8 cellular contexts compared by ENCODE assay signal in genomic region chr2:96868555-96869280, GRCh38. TPM values are rescaled to one million over a fixed set of nuclear protein-coding genes. Genes with fewer than 3 reads are reported as not detected.
DNase-seq lines count a peak whose midpoint lies in the region; ATAC-seq and TF ChIP-seq lines count a peak whose summit lies in the region.

No MANE protein-coding gene starts in this region.

- no peaks in the 10 kb centered on the region for H3K9me3 ChIP-seq in skeletal muscle tissue (ENCODE audit: control insufficient read depth in 3 of 3, low read length in 3 of 3)

- H3K4me3 ChIP-seq in cardiac fibroblast (replicated peaks in 1 of 2; ENCODE audit: low read depth in 2 of 2, low read length in 2 of 2) (peak overlapping the region; percentile 85 to 87), skeletal muscle tissue (ENCODE audit: low read length in 3 of 3) (peak overlapping the region; percentile 71 to 80 (median 71))

- H3K4me1 ChIP-seq in skeletal muscle tissue (ENCODE audit: control insufficient read depth in 3 of 3, insufficient read depth in 3 of 3, low read length in 3 of 3), result peaks cover 36 to 42% (median 42%) of the 10 kb centered on the region in 3 donors

- H3K27ac ChIP-seq in skeletal muscle tissue (ENCODE audit: low read depth, low read length), result peak overlapping the region; percentile 89

- H3K36me3 Mint-ChIP-seq in immature natural killer cell, result peaks cover 0 to 3% (median 0%) of the 10 kb centered on the region in 3 donors

- no peaks in the 10 kb centered on the region for H3K9me3 Mint-ChIP-seq in immature natural killer cell

- H3K4me3 Mint-ChIP-seq in immature natural killer cell, result peak overlapping the region; percentile 82 to 93 (median 89)

- H3K27me3 ChIP-seq in skeletal muscle tissue (ENCODE audit: control insufficient read depth in 3 of 3, insufficient read depth in 3 of 3, low read length in 3 of 3), result no peaks in the 10 kb centered on the region

- peak overlapping the region in 4 of 6 donors; percentile 76 to 92 (median 88) for H3K27ac Mint-ChIP-seq in immature natural killer cell

- DNase-seq in DMS153 treated with DMSO at 0.1 percent for 48 hours (lab: John Stamatoyannopoulos, UW; ENCODE audit: unreplicated experiment), result peak; percentile 52
- DNase-seq in NCI-H1092 (lab: John Stamatoyannopoulos, UW), result peak; percentile 66
- peak; percentile 75 for DNase-seq in T1000 (lab: John Stamatoyannopoulos, UW)
- DNase-seq in cardiac fibroblast (ENCODE audit: low read depth in 2 of 2), result peak; percentile 88 to 97
- DNase-seq in immature natural killer cell, result peak; percentile 72 to 78 (median 77)
- DNase-seq in middle frontal gyrus (ENCODE audit: extremely low spot score, low spot score), result no peak

- peaks cover 5 to 10% (median 8%) of the 10 kb centered on the region in 3 donors for H3K27me3 Mint-ChIP-seq in immature natural killer cell (ENCODE audit: low read depth in 3 of 3)

- peaks cover 29 to 33% (median 31%) of the 10 kb centered on the region in 3 donors for H3K36me3 ChIP-seq in skeletal muscle tissue (ENCODE audit: control insufficient read depth in 3 of 3, insufficient read depth in 3 of 3, low read length in 3 of 3)

- peak overlapping the region; percentile 80 to 83 (median 83) for H3K9ac ChIP-seq in skeletal muscle tissue (ENCODE audit: low read depth in 1 of 3, low read length in 3 of 3)

- ATAC-seq in GM21723 (IDR thresholded peaks at IDR 0.05; ENCODE audit: unreplicated experiment), result peak; percentile 42

- TF ChIP-seq CTCF in cardiac fibroblast (IDR thresholded peaks at IDR 0.05; ENCODE audit: low read depth, low read length), result peak; percentile 25

- H3K4me1 Mint-ChIP-seq in immature natural killer cell, result peaks cover 40 to 48% of the 10 kb centered on the region in 2 donors

RNA-seq across cellular contexts. Expression of gene SEMA4C, which starts 1.2 kb away (rescaled TPM):
- polyA plus RNA-seq in immature natural killer cell, result 10 to 100 TPM in 1 of 3 donors, 1 to 10 TPM in 2; 3.1 to 11.5 (median 4.8) TPM
- total RNA-seq in skeletal muscle tissue, result 29.7 TPM

RNA-seq across cellular contexts. Expression of gene ANKRD39, which starts 10.9 kb away (rescaled TPM):
- 10 to 100 TPM; 27.0 to 68.3 (median 41.2) TPM for polyA plus RNA-seq in immature natural killer cell
- total RNA-seq in skeletal muscle tissue, result 3.7 TPM

RNA-seq across cellular contexts. Expression of gene ANKRD23, which starts 24.9 kb away (rescaled TPM):
- 1 to 10 TPM in 1 of 3 donors, not detected in 2; 1.3 TPM for polyA plus RNA-seq in immature natural killer cell
- 5.2 TPM for total RNA-seq in skeletal muscle tissue

RNA-seq across cellular contexts. Expression of gene CNNM3, which starts 52.6 kb away (rescaled TPM):
- polyA plus RNA-seq in immature natural killer cell, result 10 to 100 TPM in 1 of 3 donors, 1 to 10 TPM in 2; 5.5 to 11.0 (median 9.9) TPM
- total RNA-seq in skeletal muscle tissue, result 4.2 TPM
